In genomic region chrX:71144651-71145050, GRCh38 we compare ENCODE assay signal across 9 cellular contexts. TPM values are rescaled to one million over a fixed set of nuclear protein-coding genes. Genes with fewer than 3 reads are reported as not detected.
DNase-seq lines count a peak whose midpoint lies in the region; ATAC-seq and TF ChIP-seq lines count a peak whose summit lies in the region.
"Had no signal": no experiment of that assay in that cellular context is flagged by ENCODE, and none has a peak within 500 bp of the region (broad histone marks: within the 10 kb centered on the region; RNA-seq: fewer than 3 reads in every experiment).

TSS of gene NLGN3 (plus strand) at chrX:71144841. CDS start at chrX:71147750, 2,909 bp downstream.

- H3K9ac ChIP-seq in mucosa of rectum (ENCODE audit: low read depth in 1 of 2, low read length in 2 of 2): no peak within 1 kb of the TSS

- TF ChIP-seq CTCF in heart left ventricle (IDR thresholded peaks at IDR 0.05) (no peak), dorsolateral prefrontal cortex (IDR thresholded peaks at IDR 0.05 in 54 of 56, conservative IDR thresholded peaks at IDR 0.05 in 2 of 56; ENCODE audit: low read depth in 1 of 56, partially characterized antibody in 56 of 56) (peak in 5 of 56 donors; percentile 6 to 12 (median 10))

- H3K4me3 ChIP-seq in heart left ventricle (peak within 1 kb of the TSS in 9 of 12 donors; percentile 16 to 48 (median 28)), dorsolateral prefrontal cortex (peak within 1 kb of the TSS; percentile 7 to 77 (median 61)), mucosa of rectum (ENCODE audit: low read length in 2 of 2) (peak within 1 kb of the TSS; percentile 26 to 46), urinary bladder (ENCODE audit: low read depth, low read length) (peak within 1 kb of the TSS; percentile 9), HAP-1 (no peak within 1 kb of the TSS)

- in situ Hi-C loops in HAP-1 (cut with MboI; ENCODE audit: low sequenced_read_pairs): no loop called here

- H3K9me3 ChIP-seq in heart left ventricle (no peaks in the 10 kb centered on the region), mucosa of rectum (ENCODE audit: control insufficient read depth in 2 of 2, low read length in 2 of 2) (no peaks in the 10 kb centered on the region), HAP-1 (no peaks in the 10 kb centered on the region)

- DNase-seq in heart left ventricle (no peak), Right ventricle myocardium superior (no peak), dorsolateral prefrontal cortex (peak; percentile 49 to 76 (median 56)), H4 (ENCODE audit: low spot score) (no peak), NAMALWA (ENCODE audit: low spot score) (no peak), HAP-1 (ENCODE audit: low spot score in 2 of 2) (no peak)

- H3K36me3 ChIP-seq in heart left ventricle (peaks cover 0 to 26% (median 13%) of the 10 kb centered on the region in 9 donors), mucosa of rectum (ENCODE audit: control insufficient read depth in 2 of 2, insufficient read depth in 2 of 2, low read length in 2 of 2) (peaks cover 9 to 11% of the 10 kb centered on the region in 2 donors), urinary bladder (ENCODE audit: insufficient read depth) (peaks cover 3% of the 10 kb centered on the region), HAP-1 (replicated peaks) (peaks cover 34% of the 10 kb centered on the region)

- H3K27me3 ChIP-seq in heart left ventricle (no peaks in the 10 kb centered on the region), dorsolateral prefrontal cortex (peaks cover 0 to 58% (median 7%) of the 10 kb centered on the region in 45 donors), mucosa of rectum (ENCODE audit: control insufficient read depth in 2 of 2, insufficient read depth in 2 of 2, low read length in 2 of 2) (peaks cover 0 to 5% of the 10 kb centered on the region in 2 donors), HAP-1 (ENCODE audit: low read depth) (no peaks in the 10 kb centered on the region)

- H3K4me1 ChIP-seq in heart left ventricle (peaks cover 0 to 12% (median 2%) of the 10 kb centered on the region in 12 donors), mucosa of rectum (ENCODE audit: control insufficient read depth in 2 of 2, insufficient read depth in 2 of 2, low read length in 2 of 2) (peaks cover 0 to 2% of the 10 kb centered on the region in 2 donors), urinary bladder (ENCODE audit: insufficient read depth) (no peaks in the 10 kb centered on the region), HAP-1 (no peaks in the 10 kb centered on the region)

- H3K27ac ChIP-seq in heart left ventricle (no peak within 1 kb of the TSS), dorsolateral prefrontal cortex (peak within 1 kb of the TSS in 56 of 59 donors; percentile 46 to 90 (median 84)), mucosa of rectum (ENCODE audit: low read depth in 2 of 2, low read length in 2 of 2) (no peak within 1 kb of the TSS), urinary bladder (ENCODE audit: low read depth) (no peak within 1 kb of the TSS)

- no peak for TF ChIP-seq POLR2A in heart left ventricle (IDR thresholded peaks at IDR 0.05)

- ATAC-seq in heart left ventricle: no peak
- ATAC-seq in Right ventricle myocardium superior (ENCODE audit: poor library complexity): no peak

- intact Hi-C loops in heart left ventricle (cut with DNase I) (loop anchor here in 1 of 10 donors (10.0 kb wide), 1 partner anchor 110 kb away; the partner anchor contains the start of gene ZMYM3), Right ventricle myocardium superior (cut with DNase I) (no loop called here), dorsolateral prefrontal cortex (cut with DNase I) (loop anchor here in 1 of 2 donors (5.0 kb wide), 1 partner anchor 38 kb away; no protein-coding TSS in a partner anchor)

- 8 to 35% (median 21%) methylated on average over 27 to 28 of the region's 28 CpGs for WGBS in heart left ventricle, 4 donors
- WGBS in urinary bladder: 8% methylated on average over 28 of the region's 28 CpGs

RNA-seq across cellular contexts. Expression of gene NLGN3, which starts in this region (rescaled TPM):
- total RNA-seq in heart left ventricle: 1 to 10 TPM in 1 of 9 donors, under 1 TPM in 8; 0.14 to 1.3 (median 0.52) TPM
- polyA plus RNA-seq in heart left ventricle: under 1 TPM; 0.15 to 0.19 TPM
- 0.38 TPM for total RNA-seq in Right ventricle myocardium superior
- total RNA-seq in dorsolateral prefrontal cortex: 10 to 100 TPM; 39.2 to 90.6 (median 57.8) TPM
- 3.1 TPM for total RNA-seq in urinary bladder
- polyA plus RNA-seq in urinary bladder: 1.8 TPM
- 0.25 and 0.31 TPM in 2 replicates for total RNA-seq in H4 (2014; rRNA removed; shearing (Covaris generic))
- total RNA-seq: Daoy had no signal

Comparison
In these comparisons a context has a peak if more than half of its experiments do, and no peak if none do; other contexts are left out.
1. DNase-seq: peak in dorsolateral prefrontal cortex (10 of 10); none in heart left ventricle (0 of 5), Right ventricle myocardium superior (single experiment), H4 (single experiment), NAMALWA (single experiment) and HAP-1 (0 of 2).
2. H3K27ac ChIP-seq: peak in dorsolateral prefrontal cortex (56 of 59); none in heart left ventricle (0 of 12), mucosa of rectum (0 of 2) and urinary bladder (single experiment).